ENCODE assay signal across 13 cellular contexts in the genomic region with DNA sequence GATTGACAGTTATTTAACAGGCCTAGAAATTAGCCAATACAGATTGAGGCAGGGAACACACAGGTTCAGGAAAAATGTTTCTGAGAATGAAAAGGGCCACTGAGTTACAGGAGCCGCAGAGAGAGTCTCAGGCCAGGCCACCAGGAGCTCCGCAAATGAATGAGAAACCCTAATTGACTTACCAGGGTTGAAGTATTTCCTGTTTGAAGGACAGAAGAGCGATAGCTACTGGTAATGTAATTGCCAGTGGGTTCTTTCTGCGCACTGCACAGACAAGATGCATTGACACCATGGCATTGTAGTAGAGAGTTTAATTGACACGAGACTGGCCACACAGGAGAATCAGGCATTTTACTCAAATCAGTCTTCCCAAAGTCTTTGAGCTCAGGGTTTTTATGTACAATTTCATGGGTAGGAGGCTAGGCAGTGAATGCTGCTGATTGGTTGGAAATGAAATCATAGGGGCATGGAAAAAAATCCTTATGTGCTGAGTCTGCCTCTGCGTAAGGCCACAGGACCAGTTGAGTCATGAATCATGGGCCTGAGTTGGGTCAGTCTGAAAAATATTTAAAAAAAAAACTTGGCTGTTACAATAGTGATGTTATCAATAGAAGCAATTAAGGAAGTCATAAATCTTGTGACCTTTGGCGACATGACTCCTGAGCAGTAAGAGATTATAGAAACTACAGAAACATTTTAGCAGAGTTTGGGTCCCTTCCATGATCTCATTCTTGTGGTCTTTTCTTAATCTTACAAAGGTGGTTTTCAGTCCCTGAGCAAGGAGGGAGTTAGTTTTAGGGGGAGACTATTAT.
DNase-seq lines count a peak whose midpoint lies in the region; ATAC-seq and TF ChIP-seq lines count a peak whose summit lies in the region.
"Had no signal": no experiment of that assay in that cellular context is flagged by ENCODE, and none has a peak within 500 bp of the region (broad histone marks: within the 10 kb centered on the region; RNA-seq: fewer than 3 reads in every experiment).

No MANE protein-coding gene starts in this region.

- CTCF ChIA-PET in CD8-positive, alpha-beta T cell (lab: Charles Lee) = no interaction called here

- H3K4me3 ChIP-seq in GM23248 (no peak overlapping the region), epithelial cell of esophagus (ENCODE audit: low read length) (no peak overlapping the region), trophoblast cell (ENCODE audit: low read depth, low read length) (no peak overlapping the region), mucosa of descending colon (no peak overlapping the region)
- no peak overlapping the region for H3K4me3 ChIP-seq in CD8-positive, alpha-beta T cell (ENCODE audit: low read depth, low read length)

- DNase-seq in GM23248 (peak; percentile 68), RKO (ENCODE audit: low spot score) (peak; percentile 31), epithelial cell of esophagus (ENCODE audit: low read depth) (peak; percentile 42), trophoblast cell (peak; percentile 68 to 85), endothelial cell (ENCODE audit: low spot score) (no peak), mucosa of descending colon (no peak)
- DNase-seq in CD8-positive, alpha-beta T cell = no peak
- DNase-seq in activated naive CD4-positive, alpha-beta T cell treated with anti-CD3 and anti-CD28 coated beads, Interleukin-2, amount 50 U/mL, for 72 hours (ENCODE audit: low spot score in 2 of 2) = no peak
- DNase-seq: activated CD4-positive, alpha-beta T cell treated with anti-CD3 and anti-CD28 coated beads, Interleukin-2, amount 10 ng/mL, durations not matched to agents 7 days and 5 days; activated naive CD8-positive, alpha-beta T cell treated with anti-CD3 and anti-CD28 coated beads, Interleukin-2, amount 10 ng/mL, durations not matched to agents 7 days and 5 days; H9; left colon; NCI-H1436 treated with DMSO at 0.1 percent for 48 hours had no signal

- H3K79me2 ChIP-seq in GM23248 (ENCODE audit: insufficient read depth) (no peaks in the 10 kb centered on the region), trophoblast cell (ENCODE audit: control insufficient read depth, insufficient read depth, low read length, poor library complexity) (no peaks in the 10 kb centered on the region)

- H3K27ac ChIP-seq in GM23248 (no peak overlapping the region), trophoblast cell (ENCODE audit: low read depth, low read length) (peak overlapping the region; percentile 55)
- no peak overlapping the region for H3K27ac ChIP-seq in CD8-positive, alpha-beta T cell (ENCODE audit: low read depth, low read length)

- no peak overlapping the region for H3K14ac ChIP-seq in trophoblast cell (ENCODE audit: low read length)

- H4K8ac ChIP-seq in trophoblast cell (ENCODE audit: low read depth, low read length) = no peak overlapping the region

- H3K27ac Mint-ChIP-seq in CD8-positive, alpha-beta T cell = no peak overlapping the region
- H3K27ac Mint-ChIP-seq in endothelial cell (ENCODE audit: unreplicated experiment) = no peak overlapping the region
- H3K27ac Mint-ChIP-seq in activated naive CD4-positive, alpha-beta T cell treated with anti-CD3 and anti-CD28 coated beads, Interleukin-2, amount 50 U/mL, for 72 hours = no peak overlapping the region
- H3K27ac Mint-ChIP-seq: activated CD4-positive, alpha-beta T cell treated with anti-CD3 and anti-CD28 coated beads, Interleukin-2, amount 10 ng/mL, durations not matched to agents 7 days and 5 days; activated naive CD8-positive, alpha-beta T cell treated with anti-CD3 and anti-CD28 coated beads, Interleukin-2, amount 10 ng/mL, durations not matched to agents 7 days and 5 days; H9 had no signal

- H3K18ac ChIP-seq in trophoblast cell (ENCODE audit: low read length) = no peak overlapping the region

- no peaks in the 10 kb centered on the region for H3F3A ChIP-seq in GM23248 (ENCODE audit: insufficient read depth)

- no peak overlapping the region for H3K9ac ChIP-seq in GM23248
- H3K9ac ChIP-seq in trophoblast cell (ENCODE audit: low read length) = no peak overlapping the region

- in situ Hi-C loops in GM23248 (cut with MboI) = no loop called here

- H2BK12ac ChIP-seq in trophoblast cell (ENCODE audit: low read length) = no peak overlapping the region

- H4K20me1 ChIP-seq in GM23248 (ENCODE audit: insufficient read depth) = no peaks in the 10 kb centered on the region

- H3K79me1 ChIP-seq in trophoblast cell (ENCODE audit: low read length) = no peaks in the 10 kb centered on the region

- WGBS in GM23248 (ENCODE audit: low coverage in 1 of 2, low lambda C conversion rate in 2 of 2, missing lambda C conversion rate in 2 of 2), 2 experiments = 71 to 75% methylated on average over 7 of the region's 7 CpGs
- WGBS in trophoblast cell (ENCODE audit: extremely low coverage, insufficient coverage, insufficient read length) = no CpG with 5 or more reads among the region's 7 CpGs

- H3K23ac ChIP-seq in trophoblast cell (ENCODE audit: low read length) = no peak overlapping the region

- POLR2A ChIA-PET in CD8-positive, alpha-beta T cell (lab: Charles Lee) = interaction anchor here (1.0 kb wide), 1 partner anchor 9 kb away, joined by 3 read pairs; no protein-coding TSS in a partner anchor

- H3K27me3 Mint-ChIP-seq in CD8-positive, alpha-beta T cell (ENCODE audit: low read depth) = no peaks in the 10 kb centered on the region
- no peaks in the 10 kb centered on the region for H3K27me3 Mint-ChIP-seq in endothelial cell (ENCODE audit: unreplicated experiment)
- H3K27me3 Mint-ChIP-seq: activated CD4-positive, alpha-beta T cell treated with anti-CD3 and anti-CD28 coated beads, Interleukin-2, amount 10 ng/mL, durations not matched to agents 7 days and 5 days; activated naive CD8-positive, alpha-beta T cell treated with anti-CD3 and anti-CD28 coated beads, Interleukin-2, amount 10 ng/mL, durations not matched to agents 7 days and 5 days had no signal

- no peaks in the 10 kb centered on the region for H3K4me1 Mint-ChIP-seq in CD8-positive, alpha-beta T cell (ENCODE audit: low read depth)
- H3K4me1 Mint-ChIP-seq in endothelial cell (ENCODE audit: unreplicated experiment) = no peaks in the 10 kb centered on the region

- no peaks in the 10 kb centered on the region for H3K36me3 ChIP-seq in GM23248 (ENCODE audit: low read depth)
- no peaks in the 10 kb centered on the region for H3K36me3 ChIP-seq in trophoblast cell (ENCODE audit: control insufficient read depth in 1 of 2, insufficient read depth in 2 of 2, low read length in 2 of 2)
- H3K36me3 ChIP-seq in CD8-positive, alpha-beta T cell (ENCODE audit: insufficient read depth, low read length) = no peaks in the 10 kb centered on the region
- H3K36me3 ChIP-seq in mucosa of descending colon (ENCODE audit: low read depth) = no peaks in the 10 kb centered on the region

- no peak for ATAC-seq in CD8-positive, alpha-beta T cell
- ATAC-seq in activated naive CD4-positive, alpha-beta T cell treated with anti-CD3 and anti-CD28 coated beads, Interleukin-2, amount 50 U/mL, for 72 hours = no peak
- no peak for ATAC-seq in mucosa of descending colon
- ATAC-seq: left colon had no signal

- H3K4me1 ChIP-seq in GM23248 (ENCODE audit: insufficient read depth) (no peaks in the 10 kb centered on the region), trophoblast cell (ENCODE audit: control insufficient read depth in 1 of 2, insufficient read depth in 2 of 2, low read length in 2 of 2) (peaks cover 2 to 4% of the 10 kb centered on the region in 2 experiments), mucosa of descending colon (ENCODE audit: low read depth) (no peaks in the 10 kb centered on the region)
- H3K4me1 ChIP-seq in CD8-positive, alpha-beta T cell (ENCODE audit: insufficient read depth, low read length) = no peaks in the 10 kb centered on the region

- H3K9me2 ChIP-seq in GM23248 (ENCODE audit: insufficient read depth) = no peaks in the 10 kb centered on the region; the same call in 1 of the 2 replicates

- H3K9me3 ChIP-seq in GM23248 (ENCODE audit: low read depth) = no peaks in the 10 kb centered on the region
- H3K9me3 ChIP-seq in trophoblast cell (ENCODE audit: insufficient read depth, low read depth, low read length) = no peaks in the 10 kb centered on the region
- no peaks in the 10 kb centered on the region for H3K9me3 ChIP-seq in CD8-positive, alpha-beta T cell (ENCODE audit: low read length)
- H3K9me3 ChIP-seq in mucosa of descending colon = no peaks in the 10 kb centered on the region

- no peak overlapping the region for H4K91ac ChIP-seq in trophoblast cell (ENCODE audit: low read depth, low read length)

- intact Hi-C loops in CD8-positive, alpha-beta T cell (cut with DNase I, micrococcal nuclease) = no loop called here
- intact Hi-C loops in mucosa of descending colon (cut with DNase I, micrococcal nuclease) = no loop called here

- no peak overlapping the region for H3K4me3 Mint-ChIP-seq in CD8-positive, alpha-beta T cell
- no peak overlapping the region for H3K4me3 Mint-ChIP-seq in endothelial cell (ENCODE audit: unreplicated experiment)
- H3K4me3 Mint-ChIP-seq: activated CD4-positive, alpha-beta T cell treated with anti-CD3 and anti-CD28 coated beads, Interleukin-2, amount 10 ng/mL, durations not matched to agents 7 days and 5 days; activated naive CD8-positive, alpha-beta T cell treated with anti-CD3 and anti-CD28 coated beads, Interleukin-2, amount 10 ng/mL, durations not matched to agents 7 days and 5 days; H9 had no signal

- H3K36me3 Mint-ChIP-seq in CD8-positive, alpha-beta T cell = no peaks in the 10 kb centered on the region
- no peaks in the 10 kb centered on the region for H3K36me3 Mint-ChIP-seq in endothelial cell (ENCODE audit: low read depth, unreplicated experiment)
- H3K36me3 Mint-ChIP-seq in activated naive CD4-positive, alpha-beta T cell treated with anti-CD3 and anti-CD28 coated beads, Interleukin-2, amount 50 U/mL, for 72 hours = peaks cover 0 to 5% of the 10 kb centered on the region in 2 donors

- TF ChIP-seq CTCF in epithelial cell of esophagus (IDR thresholded peaks at IDR 0.05; ENCODE audit: insufficient read depth, low read depth, low read length, missing control alignments) (no peak), endothelial cell (IDR thresholded peaks at IDR 0.05; ENCODE audit: unreplicated experiment) (no peak), mucosa of descending colon (IDR thresholded peaks at IDR 0.05) (no peak)
- TF ChIP-seq CTCF in CD8-positive, alpha-beta T cell (IDR thresholded peaks at IDR 0.05) = no peak

- H3K9me3 Mint-ChIP-seq in CD8-positive, alpha-beta T cell = peaks cover 3% of the 10 kb centered on the region
- no peaks in the 10 kb centered on the region for H3K9me3 Mint-ChIP-seq in endothelial cell (ENCODE audit: unreplicated experiment)
- H3K9me3 Mint-ChIP-seq in activated naive CD4-positive, alpha-beta T cell treated with anti-CD3 and anti-CD28 coated beads, Interleukin-2, amount 50 U/mL, for 72 hours = peaks cover 0 to 7% of the 10 kb centered on the region in 2 donors
- H3K9me3 Mint-ChIP-seq: H9 had no signal

- no peak overlapping the region for H2AK5ac ChIP-seq in trophoblast cell (ENCODE audit: low read length)

- H3K4ac ChIP-seq in trophoblast cell (ENCODE audit: low read depth, low read length) = no peak overlapping the region

- no peak overlapping the region for H2BK120ac ChIP-seq in trophoblast cell (ENCODE audit: insufficient read depth, low read length, poor library complexity)

- H2BK5ac ChIP-seq in trophoblast cell (ENCODE audit: low read depth, low read length, poor library complexity) = no peak overlapping the region

- H4K12ac ChIP-seq in trophoblast cell (ENCODE audit: low read depth, low read length) = no peak overlapping the region

- 0 out of 2 replicates have a peak, but pooled peaks cover 4% of the 10 kb centered on the region for H3K27me3 ChIP-seq in GM23248 (replicated peaks; ENCODE audit: insufficient read depth)
- no peaks in the 10 kb centered on the region for H3K27me3 ChIP-seq in trophoblast cell (ENCODE audit: insufficient read depth, low read length)
- no peaks in the 10 kb centered on the region for H3K27me3 ChIP-seq in CD8-positive, alpha-beta T cell (ENCODE audit: insufficient read depth, low read length)

- H2AFZ ChIP-seq in GM23248 = no peak overlapping the region
- no peak overlapping the region for H2AFZ ChIP-seq in trophoblast cell (ENCODE audit: insufficient read depth, low read length, poor library complexity)

- H3K4me2 ChIP-seq in GM23248 (ENCODE audit: unreplicated experiment) (no peak overlapping the region), trophoblast cell (ENCODE audit: low read length) (no peak overlapping the region)

Comparison
In these comparisons a context has a peak if more than half of its experiments do, and no peak if none do; other contexts are left out.
1. DNase-seq: peak in GM23248 (single experiment), RKO (single experiment), epithelial cell of esophagus (single experiment) and trophoblast cell (2 of 2); none in CD8-positive, alpha-beta T cell (0 of 7), endothelial cell (single experiment), activated naive CD4-positive, alpha-beta T cell treated with anti-CD3 and anti-CD28 coated beads, Interleukin-2, amount 50 U/mL, for 72 hours (0 of 2) and mucosa of descending colon (0 of 3).